In the genomic region with DNA sequence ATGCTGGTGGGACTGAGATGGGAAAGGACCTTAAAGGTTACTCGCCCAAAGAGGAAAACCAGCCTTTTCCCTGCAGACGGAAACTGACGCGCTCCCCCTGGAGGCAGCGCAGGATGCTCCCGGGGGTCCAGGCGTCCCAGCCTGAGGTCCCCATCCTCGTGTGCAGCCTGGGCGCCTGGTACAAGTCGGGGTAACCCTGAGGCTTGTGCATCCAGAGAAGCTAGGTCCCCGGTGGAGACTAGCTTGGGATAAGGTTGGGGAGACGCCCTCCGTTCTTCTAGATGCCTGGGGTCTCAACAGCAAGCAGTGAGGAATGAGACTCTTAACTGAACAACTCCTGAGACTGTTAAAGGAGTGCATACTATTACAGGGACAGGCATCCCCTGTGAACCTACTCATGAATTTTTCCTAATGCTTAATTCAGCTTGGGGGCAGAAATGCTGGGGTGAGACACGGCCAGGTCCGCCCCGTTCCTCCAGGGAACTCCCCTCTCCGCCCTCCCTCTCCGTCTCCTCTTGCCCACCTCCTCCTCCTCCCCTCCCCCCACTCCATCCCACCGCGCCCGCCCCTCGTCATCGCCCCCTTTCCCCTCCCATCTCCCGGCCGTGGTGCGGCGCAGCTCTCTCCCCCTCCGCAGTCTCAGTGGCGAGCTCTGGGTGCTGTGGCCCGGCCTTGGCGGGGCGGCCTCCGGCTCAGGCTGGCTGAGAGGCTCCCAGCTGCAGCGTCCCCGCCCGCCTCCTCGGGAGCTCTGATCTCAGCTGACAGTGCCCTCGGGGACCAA, we compare ENCODE assay signal across 8 cellular contexts. TPM values are rescaled to one million over a fixed set of nuclear protein-coding genes. Genes with fewer than 3 reads are reported as not detected.
DNase-seq lines count a peak whose midpoint lies in the region; ATAC-seq and TF ChIP-seq lines count a peak whose summit lies in the region.

A gene with protein sequence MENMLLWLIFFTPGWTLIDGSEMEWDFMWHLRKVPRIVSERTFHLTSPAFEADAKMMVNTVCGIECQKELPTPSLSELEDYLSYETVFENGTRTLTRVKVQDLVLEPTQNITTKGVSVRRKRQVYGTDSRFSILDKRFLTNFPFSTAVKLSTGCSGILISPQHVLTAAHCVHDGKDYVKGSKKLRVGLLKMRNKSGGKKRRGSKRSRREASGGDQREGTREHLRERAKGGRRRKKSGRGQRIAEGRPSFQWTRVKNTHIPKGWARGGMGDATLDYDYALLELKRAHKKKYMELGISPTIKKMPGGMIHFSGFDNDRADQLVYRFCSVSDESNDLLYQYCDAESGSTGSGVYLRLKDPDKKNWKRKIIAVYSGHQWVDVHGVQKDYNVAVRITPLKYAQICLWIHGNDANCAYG (plus strand): TSS at position 634 of the 781 bp plus-strand sequence. CDS start 10,908 bp downstream, outside the sequence.

- H3K9me3 Mint-ChIP-seq in activated CD4-positive, alpha-beta T cell treated with anti-CD3 and anti-CD28 coated beads, Interleukin-2, amount 10 ng/mL, durations not matched to agents 24 days and 14 days = no peaks in the 10 kb centered on the region
- H3K9me3 Mint-ChIP-seq in activated CD4-positive, alpha-beta T cell treated with anti-CD3 and anti-CD28 coated beads, Interleukin-2, amount 10 ng/mL, durations not matched to agents 7 days and 5 days = no peaks in the 10 kb centered on the region
- H3K9me3 Mint-ChIP-seq in chondrocyte (ENCODE audit: low read depth) = no peaks in the 10 kb centered on the region
- H3K9me3 Mint-ChIP-seq in stimulated activated naive B cell treated with anti-CD40 and anti-IgM and Interleukin-4, amounts not matched to agents 10 μg/mL and 1 μg/mL and 100 μg/mL, for 72 hours = no peaks in the 10 kb centered on the region

- no TSS peak for BruUV-seq in PC-9 (replicated peaks; lab: Mats Ljungman, UMichigan)

- peak within 1 kb of the TSS; percentile 71 for H2AFZ ChIP-seq in PC-9

- H3K4me3 Mint-ChIP-seq in activated CD4-positive, alpha-beta T cell treated with anti-CD3 and anti-CD28 coated beads, Interleukin-2, amount 10 ng/mL, durations not matched to agents 24 days and 14 days = peak within 1 kb of the TSS; percentile 12
- H3K4me3 Mint-ChIP-seq in activated CD4-positive, alpha-beta T cell treated with anti-CD3 and anti-CD28 coated beads, Interleukin-2, amount 10 ng/mL, durations not matched to agents 7 days and 5 days = no peak within 1 kb of the TSS
- peak within 1 kb of the TSS; percentile 87 for H3K4me3 Mint-ChIP-seq in chondrocyte (ENCODE audit: unreplicated experiment)
- H3K4me3 Mint-ChIP-seq in stimulated activated naive B cell treated with anti-CD40 and anti-IgM and Interleukin-4, amounts not matched to agents 10 μg/mL and 1 μg/mL and 100 μg/mL, for 72 hours = peak within 1 kb of the TSS; percentile 39 to 50

- H3K27ac ChIP-seq in PC-9 = no peak within 1 kb of the TSS

- H3K9me2 ChIP-seq in PC-9 (ENCODE audit: insufficient read depth) = no peaks in the 10 kb centered on the region

- H3K27ac Mint-ChIP-seq in activated CD4-positive, alpha-beta T cell treated with anti-CD3 and anti-CD28 coated beads, Interleukin-2, amount 10 ng/mL, durations not matched to agents 24 days and 14 days = no peak within 1 kb of the TSS
- no peak within 1 kb of the TSS for H3K27ac Mint-ChIP-seq in activated CD4-positive, alpha-beta T cell treated with anti-CD3 and anti-CD28 coated beads, Interleukin-2, amount 10 ng/mL, durations not matched to agents 7 days and 5 days
- H3K27ac Mint-ChIP-seq in chondrocyte (ENCODE audit: unreplicated experiment) = peak within 1 kb of the TSS; percentile 86
- no peak within 1 kb of the TSS for H3K27ac Mint-ChIP-seq in stimulated activated naive B cell treated with anti-CD40 and anti-IgM and Interleukin-4, amounts not matched to agents 10 μg/mL and 1 μg/mL and 100 μg/mL, for 72 hours

- peaks cover 3% of the 10 kb centered on the region for H3K4me1 Mint-ChIP-seq in activated CD4-positive, alpha-beta T cell treated with anti-CD3 and anti-CD28 coated beads, Interleukin-2, amount 10 ng/mL, durations not matched to agents 24 days and 14 days
- peaks cover 2% of the 10 kb centered on the region for H3K4me1 Mint-ChIP-seq in activated CD4-positive, alpha-beta T cell treated with anti-CD3 and anti-CD28 coated beads, Interleukin-2, amount 10 ng/mL, durations not matched to agents 7 days and 5 days
- peaks cover 52% of the 10 kb centered on the region for H3K4me1 Mint-ChIP-seq in chondrocyte (ENCODE audit: low read depth)
- H3K4me1 Mint-ChIP-seq in stimulated activated naive B cell treated with anti-CD40 and anti-IgM and Interleukin-4, amounts not matched to agents 10 μg/mL and 1 μg/mL and 100 μg/mL, for 72 hours = peaks cover 9 to 14% of the 10 kb centered on the region in 2 donors

- no peaks in the 10 kb centered on the region for H3K79me2 ChIP-seq in PC-9 (ENCODE audit: low read depth)

- TF ChIP-seq CTCF in PC-9 (conservative IDR thresholded peaks at IDR 0.05) (peak; percentile 66), chondrocyte (IDR thresholded peaks at IDR 0.05) (peak; percentile 97)

- H3F3A ChIP-seq in PC-9 (ENCODE audit: insufficient read depth, low read depth) = no peaks in the 10 kb centered on the region

- intact Hi-C loops in activated CD4-positive, alpha-beta T cell treated with anti-CD3 and anti-CD28 coated beads, Interleukin-2, amount 10 ng/mL, durations not matched to agents 24 days and 14 days (cut with micrococcal nuclease) = no loop called here
- intact Hi-C loops in PC-9 (cut with micrococcal nuclease; ENCODE audit: unreplicated experiment) = loop anchor here (1.0 to 5.0 kb wide), 4 partner anchors 80 to 1265 kb away; a partner anchor contains a TSS

- ATAC-seq in HG03066 (IDR thresholded peaks at IDR 0.05; ENCODE audit: low read depth, unreplicated experiment) (peak; percentile 45), GM21717 (IDR thresholded peaks at IDR 0.05; ENCODE audit: unreplicated experiment) (no peak)
- ATAC-seq in stimulated activated naive B cell treated with anti-CD40 and anti-IgM and Interleukin-4, amounts not matched to agents 10 μg/mL and 1 μg/mL and 100 μg/mL, for 72 hours (replicated peaks) = peak; percentile 54 to 74

- no peaks in the 10 kb centered on the region for H3K27me3 ChIP-seq in PC-9 (ENCODE audit: insufficient read depth, low read depth)

- CTCF ChIA-PET in activated CD4-positive, alpha-beta T cell treated with anti-CD3 and anti-CD28 coated beads, Interleukin-2, amount 10 ng/mL, durations not matched to agents 7 days and 5 days (lab: Charles Lee) = interaction anchor here (0.6 to 3.8 kb wide), 2 partner anchors 280 to 446 kb away, joined by 3 to 21 read pairs; a partner anchor contains a TSS
- CTCF ChIA-PET in PC-9 (lab: Charles Lee) = interaction anchor here (0.6 to 3.3 kb wide), 8 partner anchors 24 to 446 kb away, joined by 3 to 22 read pairs (median 10); a partner anchor contains a TSS

- no peaks in the 10 kb centered on the region for H3K36me3 ChIP-seq in PC-9 (ENCODE audit: low read depth)

- H3K4me3 ChIP-seq in PC-9 = peak within 1 kb of the TSS; percentile 53

- DNase-seq in activated CD4-positive, alpha-beta T cell treated with anti-CD3 and anti-CD28 coated beads, Interleukin-2, amount 10 ng/mL, durations not matched to agents 24 days and 14 days = peak; percentile 55
- DNase-seq in activated CD4-positive, alpha-beta T cell treated with anti-CD3 and anti-CD28 coated beads, Interleukin-2, amount 10 ng/mL, durations not matched to agents 7 days and 5 days = no peak
- DNase-seq in PC-9 (peak in 1 of 2 experiments; percentile 59), chondrocyte (ENCODE audit: low spot score) (peak; percentile 92), kidney tubule cell (ENCODE audit: low spot score) (peak; percentile 46)
- no peak for DNase-seq in stimulated activated naive B cell treated with anti-CD40 and anti-IgM and Interleukin-4, amounts not matched to agents 10 μg/mL and 1 μg/mL and 100 μg/mL, for 72 hours

- no peaks in the 10 kb centered on the region for H4K20me1 ChIP-seq in PC-9 (ENCODE audit: insufficient read depth)

- no peaks in the 10 kb centered on the region for H3K9me3 ChIP-seq in PC-9 (ENCODE audit: insufficient read depth, low read depth)

- POLR2A ChIA-PET in activated CD4-positive, alpha-beta T cell treated with anti-CD3 and anti-CD28 coated beads, Interleukin-2, amount 10 ng/mL, durations not matched to agents 7 days and 5 days (lab: Charles Lee) = no interaction called here
- POLR2A ChIA-PET in PC-9 (lab: Charles Lee; ENCODE audit: unreplicated experiment) = no interaction called here

- H3K4me1 ChIP-seq in PC-9 (replicated peaks; ENCODE audit: insufficient read depth) = no peaks in the 10 kb centered on the region

- H3K4me2 ChIP-seq in PC-9 = peak within 1 kb of the TSS; percentile 80

- peaks cover 32% of the 10 kb centered on the region for H3K27me3 Mint-ChIP-seq in activated CD4-positive, alpha-beta T cell treated with anti-CD3 and anti-CD28 coated beads, Interleukin-2, amount 10 ng/mL, durations not matched to agents 24 days and 14 days
- peaks cover 35% of the 10 kb centered on the region for H3K27me3 Mint-ChIP-seq in activated CD4-positive, alpha-beta T cell treated with anti-CD3 and anti-CD28 coated beads, Interleukin-2, amount 10 ng/mL, durations not matched to agents 7 days and 5 days
- no peaks in the 10 kb centered on the region for H3K27me3 Mint-ChIP-seq in chondrocyte (ENCODE audit: low read depth)
- peaks cover 36 to 45% of the 10 kb centered on the region in 2 donors for H3K27me3 Mint-ChIP-seq in stimulated activated naive B cell treated with anti-CD40 and anti-IgM and Interleukin-4, amounts not matched to agents 10 μg/mL and 1 μg/mL and 100 μg/mL, for 72 hours

- no peaks in the 10 kb centered on the region for H3K36me3 Mint-ChIP-seq in activated CD4-positive, alpha-beta T cell treated with anti-CD3 and anti-CD28 coated beads, Interleukin-2, amount 10 ng/mL, durations not matched to agents 24 days and 14 days (ENCODE audit: low read depth)
- H3K36me3 Mint-ChIP-seq in activated CD4-positive, alpha-beta T cell treated with anti-CD3 and anti-CD28 coated beads, Interleukin-2, amount 10 ng/mL, durations not matched to agents 7 days and 5 days (ENCODE audit: low read depth) = no peaks in the 10 kb centered on the region
- peaks cover 2% of the 10 kb centered on the region for H3K36me3 Mint-ChIP-seq in chondrocyte (ENCODE audit: low read depth)
- H3K36me3 Mint-ChIP-seq in stimulated activated naive B cell treated with anti-CD40 and anti-IgM and Interleukin-4, amounts not matched to agents 10 μg/mL and 1 μg/mL and 100 μg/mL, for 72 hours = no peaks in the 10 kb centered on the region

RNA-seq across cellular contexts. Expression of the gene that starts here (rescaled TPM):
- total RNA-seq in activated CD4-positive, alpha-beta T cell treated with anti-CD3 and anti-CD28 coated beads, Interleukin-2, amount 10 ng/mL, durations not matched to agents 24 days and 14 days = not detected in 2 replicates
- total RNA-seq in activated CD4-positive, alpha-beta T cell treated with anti-CD3 and anti-CD28 coated beads, Interleukin-2, amount 10 ng/mL, durations not matched to agents 7 days and 5 days = not detected
- not detected in 2 replicates for total RNA-seq in PC-9 (2021)
- 61.6 to 200 TPM (median 197 TPM) in 3 replicates for total RNA-seq in chondrocyte

Comparison
In these comparisons a context has a peak if more than half of its experiments do, and no peak if none do; other contexts are left out.
1. RNA of the gene that starts here (total RNA-seq): 61.6 to 200 TPM in chondrocyte; not detected in activated CD4-positive, alpha-beta T cell treated with anti-CD3 and anti-CD28 coated beads, Interleukin-2, amount 10 ng/mL, durations not matched to agents 24 days and 14 days, not detected in activated CD4-positive, alpha-beta T cell treated with anti-CD3 and anti-CD28 coated beads, Interleukin-2, amount 10 ng/mL, durations not matched to agents 7 days and 5 days and not detected in PC-9; every median in the first group is over 10 times any median in the second.
2. Peak in DNase-seq in activated CD4-positive, alpha-beta T cell treated with anti-CD3 and anti-CD28 coated beads, Interleukin-2, amount 10 ng/mL, durations not matched to agents 24 days and 14 days; RNA of the gene not detected or under 1 TPM.
3. DNase-seq: peak in chondrocyte (single experiment) and kidney tubule cell (single experiment); none in activated CD4-positive, alpha-beta T cell treated with anti-CD3 and anti-CD28 coated beads, Interleukin-2, amount 10 ng/mL, durations not matched to agents 7 days and 5 days (single experiment) and stimulated activated naive B cell treated with anti-CD40 and anti-IgM and Interleukin-4, amounts not matched to agents 10 μg/mL and 1 μg/mL and 100 μg/mL, for 72 hours (single experiment).